ENCODE assay signal across 10 cellular contexts in genomic region chr15:58469432-58470353, GRCh38. TPM values are rescaled to one million over a fixed set of nuclear protein-coding genes. Genes with fewer than 3 reads are reported as not detected.
DNase-seq lines count a peak whose midpoint lies in the region; ATAC-seq and TF ChIP-seq lines count a peak whose summit lies in the region.
"Had no signal": no experiment of that assay in that cellular context is flagged by ENCODE, and none has a peak within 500 bp of the region (broad histone marks: within the 10 kb centered on the region; RNA-seq: fewer than 3 reads in every experiment).

No MANE protein-coding gene starts in this region.

- no peak for TF ChIP-seq CTCF in esophagus muscularis mucosa (IDR thresholded peaks at IDR 0.05)

- H3K4me3 ChIP-seq in ACC112 (ENCODE audit: low read depth, low read length) = no peak overlapping the region
- H3K4me3 ChIP-seq in esophagus muscularis mucosa = no peak overlapping the region
- H3K4me3 ChIP-seq: ovary, suprapubic skin had no signal

- H3K27ac ChIP-seq in ACC112 (ENCODE audit: low read depth, low read length) = peak overlapping the region; percentile 90
- no peak overlapping the region for H3K27ac ChIP-seq in esophagus muscularis mucosa (replicated peaks in 1 of 4)
- H3K27ac ChIP-seq: ovary, suprapubic skin had no signal

- DNase-seq in HT-29 (ENCODE audit: low spot score) (peak; percentile 56), amniotic epithelial cell (ENCODE audit: low read depth) (peak; percentile 99), kidney glomerular epithelial cell (lab: John Stamatoyannopoulos, UW) (peak; percentile 100), esophagus muscularis mucosa (ENCODE audit: extremely low spot score) (no peak), 8988T (no peak)
- DNase-seq in activated naive CD4-positive, alpha-beta T cell treated with anti-CD3 and anti-CD28 coated beads, Interleukin-2, amount 50 U/mL, for 16 hours = no peak

- no peaks in the 10 kb centered on the region for H3K9me3 ChIP-seq in esophagus muscularis mucosa
- H3K9me3 ChIP-seq: ovary, suprapubic skin had no signal

- peaks cover 36% of the 10 kb centered on the region for H3K4me1 ChIP-seq in ACC112 (ENCODE audit: control insufficient read depth, insufficient read depth, low read length, unreplicated experiment)
- H3K4me1 ChIP-seq in esophagus muscularis mucosa = peaks cover 2 to 11% (median 9%) of the 10 kb centered on the region in 4 donors

- ATAC-seq in HG02623 (IDR thresholded peaks at IDR 0.05; ENCODE audit: unreplicated experiment) = no peak

- no peak for TF ChIP-seq POLR2A in esophagus muscularis mucosa (IDR thresholded peaks at IDR 0.05; ENCODE audit: low read depth)

- TF ChIP-seq EP300 in esophagus muscularis mucosa (IDR thresholded peaks at IDR 0.05) = no peak

- H3K27me3 ChIP-seq in ACC112 (ENCODE audit: insufficient read depth, low read length) (no peaks in the 10 kb centered on the region), esophagus muscularis mucosa (no peaks in the 10 kb centered on the region)
- H3K27me3 ChIP-seq: ovary, suprapubic skin had no signal

- WGBS in esophagus muscularis mucosa = 74% methylated on average over 11 of the region's 11 CpGs

- intact Hi-C loops in esophagus muscularis mucosa (cut with DNase I) = loop anchor here (5.0 kb wide), 1 partner anchor 53 kb away; no protein-coding TSS in a partner anchor

- no peak overlapping the region for H2AFZ ChIP-seq in ACC112 (ENCODE audit: low read length, unreplicated experiment)

- H3K36me3 ChIP-seq in ACC112 (ENCODE audit: insufficient read depth, low read length) (no peaks in the 10 kb centered on the region), esophagus muscularis mucosa (no peaks in the 10 kb centered on the region)
- H3K36me3 ChIP-seq: ovary, suprapubic skin had no signal

- no peaks in the 10 kb centered on the region for H3K79me2 ChIP-seq in ACC112 (ENCODE audit: control insufficient read depth, insufficient read depth, low read length, unreplicated experiment)

RNA-seq across cellular contexts. Expression of gene LIPC, which starts 37.9 kb away (rescaled TPM):
- not detected in 2 replicates for total RNA-seq in HT-29 (2014; rRNA removed; shearing (Covaris generic))
- total RNA-seq in esophagus muscularis mucosa = under 1 TPM; 0.06 to 0.63 (median 0.37) TPM

Comparison
In these comparisons a context has a peak if more than half of its experiments do, and no peak if none do; other contexts are left out.
1. DNase-seq: peak in HT-29 (single experiment), amniotic epithelial cell (single experiment) and kidney glomerular epithelial cell (single experiment); none in esophagus muscularis mucosa (single experiment), 8988T (single experiment) and activated naive CD4-positive, alpha-beta T cell treated with anti-CD3 and anti-CD28 coated beads, Interleukin-2, amount 50 U/mL, for 16 hours (single experiment).